ENCODE assay signal across 11 cellular contexts in genomic region chr18:79924814-79925655, GRCh38. TPM values are rescaled to one million over a fixed set of nuclear protein-coding genes. Genes with fewer than 3 reads are reported as not detected.
DNase-seq lines count a peak whose midpoint lies in the region; ATAC-seq and TF ChIP-seq lines count a peak whose summit lies in the region.
"Had no signal": no experiment of that assay in that cellular context is flagged by ENCODE, and none has a peak within 500 bp of the region (broad histone marks: within the 10 kb centered on the region; RNA-seq: fewer than 3 reads in every experiment).

No MANE protein-coding gene starts in this region.

- no peak for TF ChIP-seq POLR2A in heart left ventricle (IDR thresholded peaks at IDR 0.05)

- intact Hi-C loops in heart left ventricle (cut with DNase I), result no loop called here
- intact Hi-C loops in psoas muscle (cut with DNase I), result loop anchor here in 1 of 2 donors (10.0 kb wide), 1 partner anchor 250 kb away; the partner anchor contains the start of gene CTDP1

- H3K9me3 ChIP-seq in heart left ventricle (peaks cover 0 to 14% (median 10%) of the 10 kb centered on the region in 12 donors), psoas muscle (peaks cover 6% of the 10 kb centered on the region)

- peak in 2 of 12 donors; percentile 8 to 19 for TF ChIP-seq CTCF in heart left ventricle (IDR thresholded peaks at IDR 0.05)
- peak; percentile 30 for TF ChIP-seq CTCF in psoas muscle (IDR thresholded peaks at IDR 0.05)

- H3K27ac ChIP-seq in heart left ventricle, result peak overlapping the region in 1 of 12 donors; percentile 44
- H3K27ac ChIP-seq in psoas muscle, result peak overlapping the region; percentile 86

- H3K36me3 ChIP-seq in heart left ventricle (peaks cover 0 to 46% (median 15%) of the 10 kb centered on the region in 9 donors), psoas muscle (ENCODE audit: insufficient read depth in 1 of 2, low read depth in 1 of 2) (peaks cover 0 to 18% of the 10 kb centered on the region in 2 donors)

- WGBS in heart left ventricle, 4 donors, result 55 to 73% (median 65%) methylated on average over 25 of the region's 25 CpGs
- whole genome bisulfite sequencing in psoas muscle, 3 donors, result 23 to 37% (median 26%) methylated on average over 25 of the region's 25 CpGs

- no peak overlapping the region for H3K4me3 ChIP-seq in heart left ventricle
- peak overlapping the region; percentile 53 for H3K4me3 ChIP-seq in psoas muscle
- H3K4me3 ChIP-seq: GM23338 had no signal

- DNase-seq in LHCN-M2 (ENCODE audit: low read depth) (peak; percentile 50), NCI-H2196 treated with DMSO at 0.1 percent for 48 hours (lab: John Stamatoyannopoulos, UW; ENCODE audit: unreplicated experiment) (peak; percentile 56), heart left ventricle (peak in 2 of 5 donors; percentile 29 to 49), psoas muscle (peak; percentile 65 to 85), kidney glomerular epithelial cell (lab: John Stamatoyannopoulos, UW) (no peak), 8988T (no peak)
- DNase-seq: activated T-cell treated with anti-CD3 and anti-CD28 coated beads for 4 hours had no signal

- H3K4me1 ChIP-seq in heart left ventricle (peaks cover 0 to 20% (median 7%) of the 10 kb centered on the region in 12 donors), psoas muscle (peaks cover 30% of the 10 kb centered on the region)

- ATAC-seq in heart left ventricle (peak; percentile 60 to 79 (median 72)), psoas muscle (peak; percentile 88 to 94 (median 90)), HG02642 (IDR thresholded peaks at IDR 0.05; ENCODE audit: poor library complexity, unreplicated experiment) (no peak), GM18511 (IDR thresholded peaks at IDR 0.05; ENCODE audit: unreplicated experiment) (no peak)
- ATAC-seq: GM23338, T-cell had no signal

- H3K27me3 ChIP-seq in heart left ventricle (no peaks in the 10 kb centered on the region), psoas muscle (ENCODE audit: insufficient read depth in 3 of 3, low read length in 2 of 3) (no peaks in the 10 kb centered on the region)

RNA-seq across cellular contexts. Expression of gene SLC66A2, which starts 26.4 kb away (rescaled TPM):
- total RNA-seq in LHCN-M2 (2014; rRNA removed), result 45.2 and 53.3 TPM in 2 replicates
- polyA plus RNA-seq in LHCN-M2 (2012), result 27.0 TPM
- total RNA-seq in heart left ventricle, result 10 to 100 TPM; 19.7 to 33.4 (median 26.6) TPM
- polyA plus RNA-seq in heart left ventricle, result 10 to 100 TPM; 20.5 to 31.2 TPM
- total RNA-seq in psoas muscle, result 100 to 1,000 TPM in 2 of 4 donors, 10 to 100 TPM in 2; 36.4 to 160 (median 72.7) TPM
- 10 to 100 TPM; 53.4 to 79.3 (median 67.7) TPM for polyA plus RNA-seq in psoas muscle

RNA-seq across cellular contexts. Expression of gene HSBP1L1, which starts 39.4 kb away (rescaled TPM):
- not detected in 2 replicates for total RNA-seq in LHCN-M2 (2014; rRNA removed)
- polyA plus RNA-seq in LHCN-M2 (2012), result 0.78 TPM
- 10 to 100 TPM in 3 of 9 donors, 1 to 10 TPM in 6; 3.6 to 14.3 (median 7.1) TPM for total RNA-seq in heart left ventricle
- polyA plus RNA-seq in heart left ventricle, result 10 to 100 TPM in 1 of 2 donors, 1 to 10 TPM in 1; 4.1 to 27.5 TPM
- 1 to 10 TPM; 2.5 to 9.3 (median 8.4) TPM for total RNA-seq in psoas muscle
- polyA plus RNA-seq in psoas muscle, result 10 to 100 TPM in 2 of 3 donors, 1 to 10 TPM in 1; 5.0 to 11.9 (median 10.2) TPM

Comparison
In these comparisons a context has a peak if more than half of its experiments do, and no peak if none do; other contexts are left out.
1. DNase-seq: peak in LHCN-M2 (single experiment), NCI-H2196 treated with DMSO at 0.1 percent for 48 hours (single experiment) and psoas muscle (2 of 2); none in kidney glomerular epithelial cell (single experiment) and 8988T (single experiment).
2. ATAC-seq: peak in heart left ventricle (4 of 4) and psoas muscle (4 of 4); none in HG02642 (single experiment) and GM18511 (single experiment).